In the genomic region with DNA sequence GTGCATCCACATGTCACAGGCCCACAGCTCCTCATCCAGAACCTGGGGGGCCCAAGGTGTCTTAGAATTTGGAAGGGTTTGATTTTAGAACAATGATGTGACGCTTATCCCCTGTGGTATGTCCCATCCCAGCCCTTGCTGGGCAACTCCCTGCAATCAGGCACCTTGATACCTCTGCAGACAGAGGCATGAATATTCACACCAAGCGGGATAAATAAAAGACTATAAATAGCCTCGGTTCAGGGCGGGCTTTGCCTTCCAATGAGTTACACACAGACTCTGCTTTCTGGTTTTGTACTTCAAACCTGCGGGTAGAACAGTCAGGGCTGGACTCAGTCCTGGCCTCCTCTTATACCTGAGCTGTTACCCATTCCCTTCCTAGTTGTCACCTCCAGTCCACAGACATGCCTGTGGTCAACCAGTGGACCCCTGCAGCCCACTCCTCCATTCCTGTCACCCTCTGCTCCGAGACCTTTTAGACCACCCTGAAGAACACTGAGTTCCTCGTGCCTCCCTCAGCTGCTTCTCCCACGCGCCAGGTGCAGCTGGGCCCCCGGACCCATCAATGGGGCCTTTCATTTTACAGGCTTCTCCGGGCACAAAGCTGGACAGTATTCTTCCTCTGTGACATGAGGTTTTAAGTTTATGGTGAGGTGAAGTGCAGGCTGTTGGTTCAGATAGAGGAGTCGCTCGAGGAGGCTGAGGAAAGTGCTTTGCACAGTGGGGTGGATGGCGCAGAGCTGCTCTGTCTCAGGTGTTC, we compare ENCODE assay signal across 31 cellular contexts.
DNase-seq lines count a peak whose midpoint lies in the region; ATAC-seq and TF ChIP-seq lines count a peak whose summit lies in the region.
"Had no signal": no experiment of that assay in that cellular context is flagged by ENCODE, and none has a peak within 500 bp of the region (broad histone marks: within the 10 kb centered on the region; RNA-seq: fewer than 3 reads in every experiment).

No MANE protein-coding gene starts in this region.

- H3K27me3 ChIP-seq in layer of hippocampus (ENCODE audit: control insufficient read depth, insufficient read depth, low read length) = no peaks in the 10 kb centered on the region
- H3K27me3 ChIP-seq: BLaER1 treated with 17β-estradiol and CSF1 and Interleukin-3, amounts not matched to agents 10 nM and 100 nM; cardiac muscle cell; pancreas had no signal

- no peak overlapping the region for H3K4me3 ChIP-seq in coronary artery
- H3K4me3 ChIP-seq: BLaER1 treated with 17β-estradiol and CSF1 and Interleukin-3, amounts not matched to agents 10 nM and 100 nM; cardiac muscle cell; K562; lung; pancreas had no signal

- H3K9me3 Mint-ChIP-seq in activated CD8-positive, alpha-beta T cell treated with anti-CD3 and anti-CD28 coated beads, Interleukin-2, amount 10 ng/mL, durations not matched to agents 7 days and 5 days (ENCODE audit: insufficient read depth) = no peaks in the 10 kb centered on the region
- H3K9me3 Mint-ChIP-seq: activated naive CD4-positive, alpha-beta T cell treated with anti-CD3 and anti-CD28 coated beads, Interleukin-2, amount 50 U/mL, for 72 hours; effector memory CD8-positive, alpha-beta T cell; nephron; T-cell had no signal

- POLR2A ChIA-PET in activated CD8-positive, alpha-beta T cell treated with anti-CD3 and anti-CD28 coated beads, Interleukin-2, amount 10 ng/mL, durations not matched to agents 7 days and 5 days (lab: Charles Lee) = no interaction called here

- no peak for ATAC-seq in GM21786 (IDR thresholded peaks at IDR 0.05; ENCODE audit: unreplicated experiment)
- ATAC-seq in activated CD8-positive, alpha-beta T cell treated with anti-CD3 and anti-CD28 coated beads, Interleukin-2, amount 10 ng/mL, durations not matched to agents 7 days and 5 days = no peak
- ATAC-seq: activated naive CD4-positive, alpha-beta T cell treated with anti-CD3 and anti-CD28 coated beads, Interleukin-2, amount 50 U/mL, for 72 hours; effector memory CD8-positive, alpha-beta T cell; pancreas; T-cell had no signal

- DNase-seq in NCI-H526 (lab: John Stamatoyannopoulos, UW) (peak; percentile 97 to 98), coronary artery (ENCODE audit: low spot score) (peak; percentile 38), substantia nigra (lab: John Stamatoyannopoulos, UW) (peak in 28 of 49 donors; percentile 12 to 74 (median 44))
- DNase-seq in stimulated activated naive CD4-positive, alpha-beta T cell (lab: John Stamatoyannopoulos, UW) = no peak
- DNase-seq in activated CD8-positive, alpha-beta T cell treated with anti-CD3 and anti-CD28 coated beads, Interleukin-2, amount 10 ng/mL, durations not matched to agents 7 days and 5 days = no peak
- DNase-seq: activated CD4-positive, alpha-beta T cell treated with anti-CD3 and anti-CD28 coated beads for 48 hours; activated CD8-positive, alpha-beta memory T cell treated with anti-CD3 and anti-CD28 coated beads for 24 hours; activated T-cell treated with anti-CD3 and anti-CD28 coated beads for 4 hours; cortex of kidney; DMS53; effector memory CD8-positive, alpha-beta T cell; erythroblast; kidney glomerular epithelial cell; NCI-H1092; NCI-H187; NCI-H2171; pancreas; retina; small intestine; T-cell; trophoblast cell; WERI-Rb-1 had no signal

- no peak overlapping the region for H3K4me3 Mint-ChIP-seq in activated CD8-positive, alpha-beta T cell treated with anti-CD3 and anti-CD28 coated beads, Interleukin-2, amount 10 ng/mL, durations not matched to agents 7 days and 5 days
- H3K4me3 Mint-ChIP-seq: effector memory CD8-positive, alpha-beta T cell; nephron; T-cell had no signal

- no peaks in the 10 kb centered on the region for H3K4me1 Mint-ChIP-seq in activated CD8-positive, alpha-beta T cell treated with anti-CD3 and anti-CD28 coated beads, Interleukin-2, amount 10 ng/mL, durations not matched to agents 7 days and 5 days (ENCODE audit: low read depth)
- H3K4me1 Mint-ChIP-seq: T-cell had no signal

- no peaks in the 10 kb centered on the region for H3K36me3 Mint-ChIP-seq in activated CD8-positive, alpha-beta T cell treated with anti-CD3 and anti-CD28 coated beads, Interleukin-2, amount 10 ng/mL, durations not matched to agents 7 days and 5 days (ENCODE audit: low read depth)
- H3K36me3 Mint-ChIP-seq: activated naive CD4-positive, alpha-beta T cell treated with anti-CD3 and anti-CD28 coated beads, Interleukin-2, amount 50 U/mL, for 72 hours; T-cell had no signal

- CTCF ChIA-PET in activated CD8-positive, alpha-beta T cell treated with anti-CD3 and anti-CD28 coated beads, Interleukin-2, amount 10 ng/mL, durations not matched to agents 7 days and 5 days (lab: Charles Lee) = no interaction called here

- H3K27me3 Mint-ChIP-seq in activated CD8-positive, alpha-beta T cell treated with anti-CD3 and anti-CD28 coated beads, Interleukin-2, amount 10 ng/mL, durations not matched to agents 7 days and 5 days (ENCODE audit: low read depth) = peaks cover 2% of the 10 kb centered on the region

- H3K27ac ChIP-seq in coronary artery (no peak overlapping the region), layer of hippocampus (ENCODE audit: low read depth, low read length) (peak overlapping the region; percentile 94), substantia nigra (ENCODE audit: low read depth, low read length, poor library complexity, severe bottlenecking) (peak overlapping the region; percentile 96)
- H3K27ac ChIP-seq: BLaER1 treated with 17β-estradiol and CSF1 and Interleukin-3, amounts not matched to agents 10 nM and 100 nM; cardiac muscle cell; pancreas; RWPE1; WERI-Rb-1 had no signal

- no peak for TF ChIP-seq CTCF in coronary artery (IDR thresholded peaks at IDR 0.05)

- no peak overlapping the region for H3K27ac Mint-ChIP-seq in activated CD8-positive, alpha-beta T cell treated with anti-CD3 and anti-CD28 coated beads, Interleukin-2, amount 10 ng/mL, durations not matched to agents 7 days and 5 days
- H3K27ac Mint-ChIP-seq: activated naive CD4-positive, alpha-beta T cell treated with anti-CD3 and anti-CD28 coated beads, Interleukin-2, amount 50 U/mL, for 72 hours; effector memory CD8-positive, alpha-beta T cell; T-cell had no signal

Comparison
In these comparisons a context has a peak if more than half of its experiments do, and no peak if none do; other contexts are left out.
1. DNase-seq: peak in NCI-H526 (2 of 2), coronary artery (single experiment) and substantia nigra (28 of 49); none in stimulated activated naive CD4-positive, alpha-beta T cell (0 of 6) and activated CD8-positive, alpha-beta T cell treated with anti-CD3 and anti-CD28 coated beads, Interleukin-2, amount 10 ng/mL, durations not matched to agents 7 days and 5 days (single experiment).
2. H3K27ac ChIP-seq: peak in layer of hippocampus (single experiment) and substantia nigra (single experiment); none in coronary artery (0 of 2).